ENCODE assay signal across 27 cellular contexts in genomic region chr9:81894891-81895290, GRCh38. TPM values are rescaled to one million over a fixed set of nuclear protein-coding genes. Genes with fewer than 3 reads are reported as not detected.
"Had no signal": no experiment of that assay in that cellular context is flagged by ENCODE, and none has a peak within 500 bp of the region (broad histone marks: within the 10 kb centered on the region; RNA-seq: fewer than 3 reads in every experiment).

No MANE protein-coding gene starts in this region.

- DNase-seq: activated CD4-positive, alpha-beta T cell treated with anti-CD3 and anti-CD28 coated beads, Interleukin-2, amount 10 ng/mL, durations not matched to agents 7 days and 5 days; activated CD8-positive, alpha-beta T cell treated with anti-CD3 and anti-CD28 coated beads, Interleukin-2, amount 10 ng/mL, durations not matched to agents 7 days and 5 days; activated naive CD4-positive, alpha-beta T cell treated with anti-CD3 and anti-CD28 coated beads for 36 hours; activated T-cell treated with anti-CD3 and anti-CD28 coated beads, Interleukin-2, amount 50 U/mL, for 4 hours; anterior cingulate cortex; brain microvascular endothelial cell; gastrocnemius medialis; head of caudate nucleus; kidney glomerular epithelial cell; mesenchymal stem cell; mucosa of descending colon; naive B cell; stimulated activated CD4-positive, alpha-beta T cell treated with anti-CD3 and anti-CD28 coated beads, Interleukin-12 subunit alpha, Interleukin-12 subunit beta, amount 100 ng/mL, for 4 hours; stimulated activated CD4-positive, alpha-beta T cell treated with anti-CD3 and anti-CD28 coated beads, Interleukin-1b, Interleukin-23, amount 100 ng/mL, for 48 hours; stimulated activated naive CD8-positive, alpha-beta T cell treated with anti-CD3 and anti-CD28 coated beads, Interleukin-15, amount 100 ng/mL, for 72 hours; T1000; transverse colon had no signal

- H3K36me3 ChIP-seq: brain microvascular endothelial cell, gastrocnemius medialis, suprapubic skin, transverse colon, vagina had no signal

- ATAC-seq: activated CD4-positive, CD25-positive, alpha-beta regulatory T cell treated with anti-CD3 and anti-CD28 coated beads, Interleukin-2, amount 50 U/mL, for 24 hours; activated CD8-positive, alpha-beta T cell treated with anti-CD3 and anti-CD28 coated beads, Interleukin-2, amount 10 ng/mL, durations not matched to agents 7 days and 5 days; activated T-cell treated with anti-CD3 and anti-CD28 coated beads, Interleukin-2, amount 50 U/mL, for 4 hours; gastrocnemius medialis; mucosa of descending colon; stimulated activated naive CD8-positive, alpha-beta T cell treated with anti-CD3 and anti-CD28 coated beads, Interleukin-15, amount 100 ng/mL, for 72 hours had no signal

- H3K4me3 ChIP-seq: coronary artery, gastrocnemius medialis, mucosa of descending colon, suprapubic skin, transverse colon, vagina had no signal

- H3K27ac ChIP-seq: brain microvascular endothelial cell, coronary artery, gastrocnemius medialis, suprapubic skin, transverse colon, vagina had no signal

- H3K4me1 ChIP-seq: gastrocnemius medialis, suprapubic skin, vagina had no signal

- H3K27me3 ChIP-seq: brain microvascular endothelial cell, gastrocnemius medialis, suprapubic skin, transverse colon, vagina had no signal

- H3K9me3 ChIP-seq: gastrocnemius medialis, mucosa of descending colon, suprapubic skin, transverse colon, vagina had no signal

- FAIRE-seq: endometrium had no signal

RNA-seq across cellular contexts. Expression of gene SPATA31D4, which starts 33.3 kb away (rescaled TPM):
- total RNA-seq: activated CD4-positive, alpha-beta T cell treated with anti-CD3 and anti-CD28 coated beads, Interleukin-2, amount 10 ng/mL, durations not matched to agents 7 days and 5 days; activated CD8-positive, alpha-beta T cell treated with anti-CD3 and anti-CD28 coated beads, Interleukin-2, amount 10 ng/mL, durations not matched to agents 7 days and 5 days; activated naive CD4-positive, alpha-beta T cell treated with anti-CD3 and anti-CD28 coated beads for 36 hours; activated T-cell treated with anti-CD3 and anti-CD28 coated beads, Interleukin-2, amount 50 U/mL, for 4 hours; gastrocnemius medialis; liver; mucosa of descending colon; neural crest cell; omental fat pad; posterior vena cava; suprapubic skin; transverse colon; vagina had no signal
- polyA plus RNA-seq: esophagus, liver had no signal

RNA-seq across cellular contexts. Expression of gene SPATA31D3, which starts 48.4 kb away (rescaled TPM):
- total RNA-seq: activated CD4-positive, alpha-beta T cell treated with anti-CD3 and anti-CD28 coated beads, Interleukin-2, amount 10 ng/mL, durations not matched to agents 7 days and 5 days; activated CD8-positive, alpha-beta T cell treated with anti-CD3 and anti-CD28 coated beads, Interleukin-2, amount 10 ng/mL, durations not matched to agents 7 days and 5 days; activated naive CD4-positive, alpha-beta T cell treated with anti-CD3 and anti-CD28 coated beads for 36 hours; activated T-cell treated with anti-CD3 and anti-CD28 coated beads, Interleukin-2, amount 50 U/mL, for 4 hours; gastrocnemius medialis; liver; mucosa of descending colon; neural crest cell; omental fat pad; posterior vena cava; suprapubic skin; transverse colon; vagina had no signal
- polyA plus RNA-seq: esophagus, liver had no signal
